In the genomic region with DNA sequence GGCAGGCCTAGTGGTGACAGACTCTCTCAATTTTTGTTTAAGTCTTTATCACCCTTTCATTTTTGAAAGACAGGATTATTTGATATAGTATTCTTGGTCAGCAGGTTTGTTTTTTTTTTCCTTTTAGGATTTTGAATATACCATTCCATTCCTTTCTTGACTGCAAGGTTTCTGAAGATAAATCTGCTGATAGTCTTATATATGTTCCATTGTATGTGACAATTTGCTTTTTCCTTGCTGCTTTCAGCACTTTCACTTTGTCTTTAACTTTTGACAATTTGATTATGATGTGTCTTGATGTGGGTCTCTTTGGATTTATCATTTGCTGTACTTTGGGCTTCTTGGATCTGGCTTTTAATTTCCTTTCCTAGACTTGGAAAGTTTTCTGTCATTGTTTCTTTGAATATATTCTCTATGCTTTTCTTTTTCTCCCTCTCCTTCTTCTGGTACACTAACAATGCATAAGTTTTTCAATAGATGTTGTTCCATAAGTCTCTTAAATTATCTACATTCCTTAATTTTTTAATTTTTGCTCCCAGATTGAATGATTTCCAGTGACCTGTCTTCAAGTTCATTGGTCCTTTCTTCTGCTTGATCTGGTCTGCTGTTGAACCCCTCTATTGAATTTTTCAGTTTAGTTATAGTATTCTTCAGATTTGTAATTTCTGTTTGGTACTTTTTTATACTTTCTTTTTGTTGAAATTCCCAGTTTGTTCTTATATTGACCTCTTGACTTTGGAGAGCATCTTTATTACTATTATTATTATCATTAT, we compare ENCODE assay signal across 21 cellular contexts.
"Had no signal": no experiment of that assay in that cellular context is flagged by ENCODE, and none has a peak within 500 bp of the region (broad histone marks: within the 10 kb centered on the region; RNA-seq: fewer than 3 reads in every experiment).

No MANE protein-coding gene starts in this region.

- DNase-seq: islet precursor cell; left ventricle myocardium inferior; mesendoderm; naive B cell; ovary; stimulated activated CD4-positive, alpha-beta T cell treated with anti-CD3 and anti-CD28 coated beads, Interleukin-12 subunit alpha, Interleukin-12 subunit beta, amount 100 ng/mL, for 4 hours; stimulated activated CD4-positive, alpha-beta T cell treated with anti-CD3 and anti-CD28 coated beads, Interleukin-4, amount 100 ng/mL, for 24 hours; stimulated activated naive CD4-positive, alpha-beta T cell; substantia nigra; uterus had no signal

- ATAC-seq: natural killer cell treated with Interleukin-12 subunit alpha and Interleukin-12 subunit beta and Interleukin-15 and Interleukin-18, amount 100 ng/mL, for 72 hours; sciatic nerve; stimulated activated effector memory CD8-positive, alpha-beta T cell treated with anti-CD3 and anti-CD28 coated beads, Interleukin-12 subunit alpha, Interleukin-12 subunit beta, amount 100 ng/mL, for 72 hours had no signal

- H3K9me3 ChIP-seq: ovary had no signal

- H3K4me3 ChIP-seq: left ventricle myocardium inferior, lung, ovary, right atrium auricular region, skin epidermis, tibial nerve, uterus had no signal

- H3K27ac ChIP-seq: left ventricle myocardium inferior, ovary, right atrium auricular region, skin epidermis, tibial nerve, uterus had no signal

- H3K36me3 ChIP-seq: ovary, right atrium auricular region, uterus had no signal

- H3K27me3 Mint-ChIP-seq: naive B cell; natural killer cell treated with Interleukin-12 subunit alpha and Interleukin-12 subunit beta and Interleukin-15 and Interleukin-18, amount 100 ng/mL, for 72 hours; progenitor cell of endocrine pancreas; stimulated activated naive CD8-positive, alpha-beta T cell treated with anti-CD3 and anti-CD28 coated beads, Interleukin-15, Interleukin-2, amounts not matched to agents 100 ng/mL and 50 ng/mL, for 24 hours; type B pancreatic cell had no signal

- H3K27me3 ChIP-seq: ovary, right atrium auricular region, tibial nerve, uterus had no signal

- H3K4me1 ChIP-seq: left ventricle myocardium inferior, right atrium auricular region, tibial nerve, uterus had no signal

- H3K27ac Mint-ChIP-seq: mesothelial cell of epicardium; naive B cell; natural killer cell treated with Interleukin-12 subunit alpha and Interleukin-12 subunit beta and Interleukin-15 and Interleukin-18, amount 100 ng/mL, for 72 hours; progenitor cell of endocrine pancreas; stimulated activated effector memory CD8-positive, alpha-beta T cell treated with anti-CD3 and anti-CD28 coated beads, Interleukin-12 subunit alpha, Interleukin-12 subunit beta, amount 100 ng/mL, for 72 hours; stimulated activated naive CD8-positive, alpha-beta T cell treated with anti-CD3 and anti-CD28 coated beads, Interleukin-15, Interleukin-2, amounts not matched to agents 100 ng/mL and 50 ng/mL, for 24 hours had no signal

- H3K4me3 Mint-ChIP-seq: mesothelial cell of epicardium; naive B cell; natural killer cell treated with Interleukin-12 subunit alpha and Interleukin-12 subunit beta and Interleukin-15 and Interleukin-18, amount 100 ng/mL, for 72 hours; stimulated activated effector memory CD8-positive, alpha-beta T cell treated with anti-CD3 and anti-CD28 coated beads, Interleukin-12 subunit alpha, Interleukin-12 subunit beta, amount 100 ng/mL, for 72 hours; stimulated activated naive CD8-positive, alpha-beta T cell treated with anti-CD3 and anti-CD28 coated beads, Interleukin-15, Interleukin-2, amounts not matched to agents 100 ng/mL and 50 ng/mL, for 24 hours; type B pancreatic cell had no signal

- H3K36me3 Mint-ChIP-seq: stimulated activated effector memory CD8-positive, alpha-beta T cell treated with anti-CD3 and anti-CD28 coated beads, Interleukin-12 subunit alpha, Interleukin-12 subunit beta, amount 100 ng/mL, for 72 hours had no signal

- H3K4me1 Mint-ChIP-seq: mesothelial cell of epicardium; naive B cell; stimulated activated effector memory CD8-positive, alpha-beta T cell treated with anti-CD3 and anti-CD28 coated beads, Interleukin-12 subunit alpha, Interleukin-12 subunit beta, amount 100 ng/mL, for 72 hours had no signal
